Comparison of ENCODE assay signal across 8 cellular contexts in genomic region chr11:45848654-45849081, GRCh38.
DNase-seq lines count a peak whose midpoint lies in the region; ATAC-seq lines count a peak whose summit lies in the region.

No MANE protein-coding gene starts in this region.

- no peaks in the 10 kb centered on the region for H3K36me3 Mint-ChIP-seq in T-helper 2 cell treated with Interferon-gamma antibody and Interleukin-4, amounts not matched to agents 5 μg/mL and 100 μg/mL, for 36 hours (ENCODE audit: low read depth)
- H3K36me3 Mint-ChIP-seq in activated naive CD8-positive, alpha-beta T cell: no peaks in the 10 kb centered on the region

- peak overlapping the region; percentile 49 for H3K27ac Mint-ChIP-seq in T-helper 2 cell treated with Interferon-gamma antibody and Interleukin-4, amounts not matched to agents 5 μg/mL and 100 μg/mL, for 36 hours
- H3K27ac Mint-ChIP-seq in activated naive CD8-positive, alpha-beta T cell: peak overlapping the region; percentile 31

- no peaks in the 10 kb centered on the region for H3K9me3 Mint-ChIP-seq in T-helper 2 cell treated with Interferon-gamma antibody and Interleukin-4, amounts not matched to agents 5 μg/mL and 100 μg/mL, for 36 hours
- no peaks in the 10 kb centered on the region for H3K9me3 Mint-ChIP-seq in activated naive CD8-positive, alpha-beta T cell (ENCODE audit: low read depth)

- peaks cover 27% of the 10 kb centered on the region for H3K4me1 Mint-ChIP-seq in T-helper 2 cell treated with Interferon-gamma antibody and Interleukin-4, amounts not matched to agents 5 μg/mL and 100 μg/mL, for 36 hours (ENCODE audit: low read depth)
- peaks cover 59% of the 10 kb centered on the region for H3K4me1 Mint-ChIP-seq in activated naive CD8-positive, alpha-beta T cell (ENCODE audit: low read depth)

- H3K27me3 Mint-ChIP-seq in T-helper 2 cell treated with Interferon-gamma antibody and Interleukin-4, amounts not matched to agents 5 μg/mL and 100 μg/mL, for 36 hours (ENCODE audit: low read depth): peaks cover 4% of the 10 kb centered on the region
- H3K27me3 Mint-ChIP-seq in activated naive CD8-positive, alpha-beta T cell: no peaks in the 10 kb centered on the region

- peak overlapping the region; percentile 87 for H3K4me3 Mint-ChIP-seq in T-helper 2 cell treated with Interferon-gamma antibody and Interleukin-4, amounts not matched to agents 5 μg/mL and 100 μg/mL, for 36 hours
- H3K4me3 Mint-ChIP-seq in activated naive CD8-positive, alpha-beta T cell: peak overlapping the region; percentile 85

- DNase-seq in T-helper 2 cell treated with Interferon-gamma antibody and Interleukin-4, amounts not matched to agents 5 μg/mL and 100 μg/mL, for 36 hours (ENCODE audit: low spot score): no peak
- DNase-seq in T-helper 2 cell (no peak), left kidney (ENCODE audit: low read depth, low spot score) (peak; percentile 22), superior temporal gyrus (ENCODE audit: extremely low spot score) (peak; percentile 18), DMS79 (lab: John Stamatoyannopoulos, UW) (no peak)

- ATAC-seq in HG02981 (IDR thresholded peaks at IDR 0.05; ENCODE audit: unreplicated experiment): no peak
- no peak for ATAC-seq in GM21717 (IDR thresholded peaks at IDR 0.05; ENCODE audit: unreplicated experiment)

Comparison
In these comparisons a context has a peak if more than half of its experiments do, and no peak if none do; other contexts are left out.
1. DNase-seq: peak in left kidney (single experiment) and superior temporal gyrus (single experiment); none in T-helper 2 cell treated with Interferon-gamma antibody and Interleukin-4, amounts not matched to agents 5 μg/mL and 100 μg/mL, for 36 hours (single experiment), T-helper 2 cell (0 of 5) and DMS79 (single experiment).